ENCODE assay signal across 9 cellular contexts in genomic region chr2:183543731-183544130, GRCh38.
DNase-seq lines count a peak whose midpoint lies in the region; ATAC-seq and TF ChIP-seq lines count a peak whose summit lies in the region.
"Had no signal": no experiment of that assay in that cellular context is flagged by ENCODE, and none has a peak within 500 bp of the region (broad histone marks: within the 10 kb centered on the region; RNA-seq: fewer than 3 reads in every experiment).

No MANE protein-coding gene starts in this region.

- H3K9me3 ChIP-seq in SU-DHL-6 (ENCODE audit: insufficient read depth, low read length) = no peaks in the 10 kb centered on the region

- peak overlapping the region; percentile 20 for H3K4me2 ChIP-seq in SU-DHL-6 (ENCODE audit: low read depth, low read length, poor library complexity, severe bottlenecking)

- ATAC-seq in GM19328 (IDR thresholded peaks at IDR 0.05; ENCODE audit: unreplicated experiment) (peak; percentile 91), HG02981 (IDR thresholded peaks at IDR 0.05; ENCODE audit: unreplicated experiment) (peak; percentile 54)

- H4K20me1 ChIP-seq in SU-DHL-6 (ENCODE audit: low read depth, low read length) = no peaks in the 10 kb centered on the region

- no peak overlapping the region for H3K9ac ChIP-seq in SU-DHL-6 (ENCODE audit: low read length)

- no peak overlapping the region for H3K4me3 ChIP-seq in SU-DHL-6 (ENCODE audit: insufficient read depth, low read length, poor library complexity, severe bottlenecking)
- H3K4me3 ChIP-seq: tibial nerve had no signal

- H3K79me2 ChIP-seq in SU-DHL-6 (ENCODE audit: insufficient read depth, low read length) = no peaks in the 10 kb centered on the region

- no peaks in the 10 kb centered on the region for H3K36me3 ChIP-seq in SU-DHL-6 (ENCODE audit: low read length)
- H3K36me3 ChIP-seq: tibial nerve had no signal

- DNase-seq in DMS53 (lab: John Stamatoyannopoulos, UW) = peak; percentile 84
- no peak for DNase-seq in activated T-cell treated with anti-CD3 and anti-CD28 coated beads for 4 hours
- DNase-seq in stimulated activated CD4-positive, alpha-beta T cell treated with anti-CD3 and anti-CD28 coated beads, Interleukin-2, amount 100 ng/mL, for 24 hours = no peak
- DNase-seq in superior temporal gyrus (ENCODE audit: extremely low spot score) = no peak
- no peak for DNase-seq in caudate nucleus (lab: John Stamatoyannopoulos, UW)

- H3K27ac ChIP-seq in SU-DHL-6 (ENCODE audit: low read depth, low read length) (no peak overlapping the region), caudate nucleus (ENCODE audit: low read depth, low read length) (no peak overlapping the region)
- H3K27ac ChIP-seq: tibial nerve had no signal

- TF ChIP-seq CTCF in SU-DHL-6 (IDR thresholded peaks at IDR 0.05; ENCODE audit: insufficient read depth, low read length, poor library complexity, severe bottlenecking) = no peak

- no peaks in the 10 kb centered on the region for H3F3A ChIP-seq in SU-DHL-6 (ENCODE audit: insufficient read depth)

- no peaks in the 10 kb centered on the region for H3K9me2 ChIP-seq in SU-DHL-6 (replicated peaks; ENCODE audit: insufficient read depth, low read length)

- H3K27me3 ChIP-seq in SU-DHL-6 (ENCODE audit: low read length) = no peaks in the 10 kb centered on the region
- H3K27me3 ChIP-seq: tibial nerve had no signal

- no peak overlapping the region for H2AFZ ChIP-seq in SU-DHL-6 (ENCODE audit: low read depth, low read length, severe bottlenecking)
